In the genomic region with DNA sequence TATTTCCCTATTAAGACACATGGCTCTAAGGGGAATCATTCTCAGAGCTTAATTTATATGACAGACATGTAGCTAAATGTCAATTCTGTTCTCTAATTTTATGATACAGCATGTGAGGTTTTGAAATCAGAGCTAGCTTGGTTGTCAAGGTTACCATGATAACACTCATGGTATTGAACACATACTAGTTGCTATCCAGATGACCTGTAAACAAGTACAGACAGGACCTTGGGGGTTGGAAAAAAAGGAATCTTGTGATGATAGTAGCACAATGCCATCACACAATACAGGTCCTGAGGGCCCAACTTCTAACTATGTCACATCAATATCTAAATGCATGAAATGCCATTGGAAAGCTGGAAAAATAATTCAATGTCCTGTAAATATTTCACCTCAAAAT, we compare ENCODE assay signal across 19 cellular contexts.
DNase-seq lines count a peak whose midpoint lies in the region; ATAC-seq and TF ChIP-seq lines count a peak whose summit lies in the region.
"Had no signal": no experiment of that assay in that cellular context is flagged by ENCODE, and none has a peak within 500 bp of the region (broad histone marks: within the 10 kb centered on the region; RNA-seq: fewer than 3 reads in every experiment).

No MANE protein-coding gene starts in this region.

- TF ChIP-seq CTCF in RWPE1 (conservative IDR thresholded peaks at IDR 0.05; ENCODE audit: low read depth) (no peak), epithelial cell of esophagus (IDR thresholded peaks at IDR 0.05; ENCODE audit: insufficient read depth, low read depth, low read length, missing control alignments) (no peak), nephron progenitor cell (IDR thresholded peaks at IDR 0.05) (no peak)

- POLR2A ChIA-PET in RWPE1 (lab: Yijun Ruan, JAX; ENCODE audit: low non-redundant PET) = no interaction called here

- peaks cover 3% of the 10 kb centered on the region for H3K27me3 ChIP-seq in effector memory CD4-positive, alpha-beta T cell (replicated peaks; ENCODE audit: control insufficient read depth, insufficient read depth, low read length, poor library complexity, severe bottlenecking)
- H3K27me3 ChIP-seq: testis had no signal

- no peak for ATAC-seq in HG03175 (IDR thresholded peaks at IDR 0.05; ENCODE audit: unreplicated experiment)

- DNase-seq in NCI-H2171 treated with DMSO at 0.1 percent for 48 hours (lab: John Stamatoyannopoulos, UW) = peak; percentile 1
- DNase-seq in NCI-H2171 (lab: John Stamatoyannopoulos, UW) = no peak
- DNase-seq in RWPE1 (ENCODE audit: low spot score) = peak; percentile 52
- DNase-seq in epithelial cell of esophagus (ENCODE audit: low read depth) = peak; percentile 80
- DNase-seq in nephron progenitor cell = no peak
- no peak for DNase-seq in effector memory CD4-positive, alpha-beta T cell
- DNase-seq in NCI-H1092 treated with DMSO at 0.1 percent for 48 hours (lab: John Stamatoyannopoulos, UW) = no peak
- DNase-seq: activated CD4-positive, alpha-beta T cell treated with anti-CD3 and anti-CD28 coated beads, Interleukin-2, amount 50 U/mL, for 4 hours; DMS79; foreskin fibroblast; midbrain; NCI-H1105; NCI-H2081 treated with DMSO at 0.1 percent for 48 hours; NCI-H526; testis had no signal

- no peaks in the 10 kb centered on the region for H3K9me3 ChIP-seq in effector memory CD4-positive, alpha-beta T cell (ENCODE audit: control insufficient read depth, low read length)
- H3K9me3 ChIP-seq: prostate gland, testis had no signal

- H3K27ac ChIP-seq in RWPE1 = no peak overlapping the region
- H3K27ac ChIP-seq in effector memory CD4-positive, alpha-beta T cell (ENCODE audit: insufficient read depth, low read length, poor library complexity, severe bottlenecking) = no peak overlapping the region
- H3K27ac ChIP-seq: C4-2B, prostate gland had no signal

- no peaks in the 10 kb centered on the region for H3K27me3 Mint-ChIP-seq in nephron progenitor cell (ENCODE audit: low read depth, poor library complexity)

- H3K4me3 Mint-ChIP-seq in nephron progenitor cell = no peak overlapping the region
- H3K4me3 Mint-ChIP-seq: neural crest cell had no signal

- CTCF ChIA-PET in RWPE1 (lab: Yijun Ruan, JAX) = interaction anchor here (0.6 kb wide), 1 partner anchor 239 kb away, joined by 4 read pairs; no protein-coding TSS in a partner anchor

- no peak overlapping the region for H3K4me3 ChIP-seq in epithelial cell of esophagus (ENCODE audit: low read length)
- no peak overlapping the region for H3K4me3 ChIP-seq in effector memory CD4-positive, alpha-beta T cell (ENCODE audit: insufficient read depth, low read depth, low read length, poor library complexity, severe bottlenecking)
- H3K4me3 ChIP-seq: prostate gland, testis had no signal

- H3K4me1 ChIP-seq in effector memory CD4-positive, alpha-beta T cell (ENCODE audit: control insufficient read depth, insufficient read depth, low read length, poor library complexity, severe bottlenecking) = no peaks in the 10 kb centered on the region
- H3K4me1 ChIP-seq: prostate gland had no signal

- peaks cover 39% of the 10 kb centered on the region for H3K36me3 Mint-ChIP-seq in nephron progenitor cell (ENCODE audit: low read depth)

- peaks cover 26% of the 10 kb centered on the region for H3K4me1 Mint-ChIP-seq in nephron progenitor cell

- H3K9me3 Mint-ChIP-seq in nephron progenitor cell = peaks cover 4% of the 10 kb centered on the region
- H3K9me3 Mint-ChIP-seq: neural crest cell had no signal

- H3K27ac Mint-ChIP-seq in nephron progenitor cell = peak overlapping the region; percentile 38

- no peaks in the 10 kb centered on the region for H3K36me3 ChIP-seq in effector memory CD4-positive, alpha-beta T cell (ENCODE audit: control insufficient read depth, insufficient read depth, low read length)
- H3K36me3 ChIP-seq: prostate gland had no signal

Comparison
In these comparisons a context has a peak if more than half of its experiments do, and no peak if none do; other contexts are left out.
1. DNase-seq: peak in NCI-H2171 treated with DMSO at 0.1 percent for 48 hours (single experiment), RWPE1 (single experiment) and epithelial cell of esophagus (single experiment); none in NCI-H2171 (single experiment), nephron progenitor cell (single experiment), effector memory CD4-positive, alpha-beta T cell (0 of 3) and NCI-H1092 treated with DMSO at 0.1 percent for 48 hours (single experiment).